ENCODE assay signal across 1 cellular context in the genomic region with DNA sequence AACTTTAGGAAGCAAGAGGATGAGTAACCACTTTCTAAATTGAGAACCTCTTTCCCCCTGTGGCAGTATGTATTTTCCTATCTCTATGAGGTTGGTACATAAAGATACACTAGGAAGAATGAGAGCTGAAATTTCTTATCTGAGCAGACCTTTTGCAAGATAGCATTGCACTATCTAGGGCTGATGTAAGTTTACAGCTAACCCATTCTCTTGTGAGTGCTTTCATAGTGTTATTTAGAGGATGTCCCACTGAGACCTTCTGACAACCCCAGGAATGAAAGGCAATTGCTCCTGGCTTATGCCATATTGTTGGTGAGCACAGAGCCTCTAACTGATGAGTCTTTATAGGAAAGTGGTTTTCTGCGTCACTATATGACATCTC.
TF ChIP-seq lines count a peak whose summit lies in the region.

No MANE protein-coding gene starts in this region.

TF ChIP-seq in H1, 55 proteins besides CTCF, POLR2A, EP300 and RAD21:
- no peak for TF ChIP-seq POU5F1 (IDR thresholded peaks at IDR 0.05; ENCODE audit: low read depth, low read length)
